Comparison of ENCODE assay signal across 16 cellular contexts in the genomic region with DNA sequence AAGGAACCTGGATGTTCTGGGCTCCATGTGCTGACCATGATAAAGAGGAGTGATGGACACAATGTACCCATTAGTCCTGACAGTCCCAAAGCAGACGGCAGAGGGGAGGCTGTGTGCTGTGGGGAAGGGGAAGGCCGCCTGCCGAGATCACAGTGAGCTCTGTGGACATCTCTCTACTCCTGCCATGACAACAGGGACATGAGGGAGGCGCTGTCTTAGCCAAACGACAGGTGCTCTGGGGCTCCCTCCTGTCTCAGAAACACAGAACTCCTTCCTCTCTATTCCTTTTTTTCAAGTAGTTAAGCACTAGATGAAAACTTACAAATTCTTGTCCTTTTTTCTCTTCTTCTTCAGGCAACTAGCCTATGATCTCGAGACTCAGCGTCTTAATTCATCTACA.
DNase-seq lines count a peak whose midpoint lies in the region; ATAC-seq, FAIRE-seq and TF ChIP-seq lines count a peak whose summit lies in the region.
"Had no signal": no experiment of that assay in that cellular context is flagged by ENCODE, and none has a peak within 500 bp of the region (broad histone marks: within the 10 kb centered on the region; RNA-seq: fewer than 3 reads in every experiment).

No MANE protein-coding gene starts in this region.

- H3K4me1 ChIP-seq in cardiac muscle cell (ENCODE audit: low read depth) (peaks cover 10% of the 10 kb centered on the region), right atrium auricular region (no peaks in the 10 kb centered on the region), MM.1S (ENCODE audit: low read length) (no peaks in the 10 kb centered on the region), pancreas (no peaks in the 10 kb centered on the region)
- H3K4me1 ChIP-seq: A549 had no signal

- DNase-seq in cardiac muscle cell (ENCODE audit: low read depth in 1 of 2, low spot score in 1 of 2) = no peak
- DNase-seq in right atrium auricular region (ENCODE audit: low spot score) = no peak
- DNase-seq in WERI-Rb-1 = no peak
- peak; percentile 32 for DNase-seq in iPS-NIHi7 (ENCODE audit: extremely low spot score)
- no peak for DNase-seq in MM.1S
- DNase-seq in NCI-H187 (lab: John Stamatoyannopoulos, UW) = no peak
- DNase-seq in pancreas = no peak
- DNase-seq in HuH-7.5 (ENCODE audit: low spot score) = no peak
- DNase-seq: NCI-H146, NCI-H2107, NCI-H345 had no signal

- H3K9me3 ChIP-seq in cardiac muscle cell (ENCODE audit: low read depth) = no peaks in the 10 kb centered on the region
- no peaks in the 10 kb centered on the region for H3K9me3 ChIP-seq in right atrium auricular region
- no peaks in the 10 kb centered on the region for H3K9me3 ChIP-seq in WERI-Rb-1 (ENCODE audit: severe bottlenecking)
- H3K9me3 ChIP-seq in MM.1S (replicated peaks; ENCODE audit: insufficient read depth, low read length) = no peaks in the 10 kb centered on the region
- H3K9me3 ChIP-seq in pancreas = no peaks in the 10 kb centered on the region
- H3K9me3 ChIP-seq: A549 had no signal

- no peaks in the 10 kb centered on the region for H3K27me3 ChIP-seq in cardiac muscle cell
- H3K27me3 ChIP-seq in right atrium auricular region = no peaks in the 10 kb centered on the region
- no peaks in the 10 kb centered on the region for H3K27me3 ChIP-seq in WERI-Rb-1 (ENCODE audit: insufficient read depth, low read depth, severe bottlenecking)
- H3K27me3 ChIP-seq in MM.1S (replicated peaks; ENCODE audit: insufficient read depth, low read length) = no peaks in the 10 kb centered on the region
- H3K27me3 ChIP-seq in pancreas = no peaks in the 10 kb centered on the region

- intact Hi-C loops in pancreas (cut with DNase I) = no loop called here

- H3K36me3 ChIP-seq in cardiac muscle cell (peaks cover 11% of the 10 kb centered on the region), right atrium auricular region (no peaks in the 10 kb centered on the region), WERI-Rb-1 (peaks cover 9% of the 10 kb centered on the region), MM.1S (replicated peaks; ENCODE audit: insufficient read depth, low read length) (peaks cover 3% of the 10 kb centered on the region; the same call in 1 of the 2 replicates), pancreas (no peaks in the 10 kb centered on the region)

- ATAC-seq in pancreas = no peak
- ATAC-seq: Panc1, Right ventricle myocardium inferior had no signal

- no peak overlapping the region for H2AFZ ChIP-seq in MM.1S (ENCODE audit: low read length)

- FAIRE-seq in pancreas (lab: Jason Lieb, UNC) = no peak
- FAIRE-seq: A549 had no signal

- H3F3A ChIP-seq in MM.1S (ENCODE audit: insufficient read depth, low read length) = no peaks in the 10 kb centered on the region

- no peak for TF ChIP-seq CTCF in cardiac muscle cell (IDR thresholded peaks at IDR 0.05; ENCODE audit: low read depth, low read length)
- TF ChIP-seq CTCF in right atrium auricular region (IDR thresholded peaks at IDR 0.05) = no peak
- TF ChIP-seq CTCF in WERI-Rb-1 (IDR thresholded peaks at IDR 0.05; ENCODE audit: low read depth, low read length) = peak; percentile 30
- TF ChIP-seq CTCF in MM.1S (IDR thresholded peaks at IDR 0.05; ENCODE audit: low read length) = no peak
- TF ChIP-seq CTCF in pancreas (IDR thresholded peaks at IDR 0.05) = no peak

- H3K9ac ChIP-seq in MM.1S (ENCODE audit: low read length) = no peak overlapping the region

- H3K4me3 ChIP-seq in cardiac muscle cell = no peak overlapping the region
- H3K4me3 ChIP-seq in right atrium auricular region = no peak overlapping the region
- H3K4me3 ChIP-seq in WERI-Rb-1 (ENCODE audit: low read depth, low read length) = no peak overlapping the region
- no peak overlapping the region for H3K4me3 ChIP-seq in MM.1S (ENCODE audit: low read length)
- no peak overlapping the region for H3K4me3 ChIP-seq in pancreas
- H3K4me3 ChIP-seq: A549, SK-N-MC had no signal

- H3K9me2 ChIP-seq in MM.1S (replicated peaks; ENCODE audit: insufficient read depth, low read length) = no peaks in the 10 kb centered on the region

- no peak overlapping the region for H3K4me2 ChIP-seq in MM.1S (ENCODE audit: low read depth, low read length)
- H3K4me2 ChIP-seq: A549 had no signal

- no peaks in the 10 kb centered on the region for H3K79me2 ChIP-seq in MM.1S (ENCODE audit: low read length)

- peak overlapping the region; percentile 73 for H3K27ac ChIP-seq in cardiac muscle cell
- no peak overlapping the region for H3K27ac ChIP-seq in right atrium auricular region
- no peak overlapping the region for H3K27ac ChIP-seq in WERI-Rb-1
- no peak overlapping the region for H3K27ac ChIP-seq in MM.1S (ENCODE audit: low read length)
- H3K27ac ChIP-seq in pancreas = no peak overlapping the region
- H3K27ac ChIP-seq: A549, C4-2B, SK-N-MC had no signal

- H4K20me1 ChIP-seq in MM.1S (ENCODE audit: insufficient read depth, low read length) = no peaks in the 10 kb centered on the region

- 91 to 97% methylated on average over 7 of the region's 7 CpGs for WGBS in pancreas, 2 donors
